In genomic region chr11:77299528-77299993, GRCh38 we compare ENCODE assay signal across 15 cellular contexts. TPM values are rescaled to one million over a fixed set of nuclear protein-coding genes. Genes with fewer than 3 reads are reported as not detected.
DNase-seq lines count a peak whose midpoint lies in the region; ATAC-seq, FAIRE-seq and TF ChIP-seq lines count a peak whose summit lies in the region.
"Had no signal": no experiment of that assay in that cellular context is flagged by ENCODE, and none has a peak within 500 bp of the region (broad histone marks: within the 10 kb centered on the region; RNA-seq: fewer than 3 reads in every experiment).

No MANE protein-coding gene starts in this region.

- TF ChIP-seq CTCF in A549 (IDR thresholded peaks at IDR 0.05) (no peak), HCT116 (IDR thresholded peaks at IDR 0.05 in 2 of 3, conservative IDR thresholded peaks at IDR 0.05 in 1 of 3; ENCODE audit: borderline replicate concordance in 1 of 3, insufficient read depth in 1 of 3, low read depth in 2 of 3, low read length in 2 of 3) (no peak), kidney (IDR thresholded peaks at IDR 0.05; ENCODE audit: borderline replicate concordance, extremely low read depth, insufficient read depth) (no peak)

- H3K36me3 ChIP-seq in HCT116 (ENCODE audit: control insufficient read depth in 1 of 2, insufficient read depth in 2 of 2, low read length in 2 of 2), result no peaks in the 10 kb centered on the region
- H3K36me3 ChIP-seq in kidney (ENCODE audit: control insufficient read depth in 1 of 2, insufficient read depth in 2 of 2, low read length in 2 of 2), result no peaks in the 10 kb centered on the region
- H3K36me3 ChIP-seq: gastrocnemius medialis had no signal

- no peak for TF ChIP-seq POLR2A in A549 (IDR thresholded peaks at IDR 0.05; ENCODE audit: low read length)
- TF ChIP-seq POLR2A in HCT116 (IDR thresholded peaks at IDR 0.05; ENCODE audit: borderline replicate concordance, extremely low read depth, insufficient read depth, insufficient read length), result no peak
- TF ChIP-seq POLR2A in erythroblast (IDR thresholded peaks at IDR 0.05; ENCODE audit: low read length), result no peak

- no peak for TF ChIP-seq RAD21 in A549 (conservative IDR thresholded peaks at IDR 0.05 in 1 of 2, IDR thresholded peaks at IDR 0.05 in 1 of 2)
- TF ChIP-seq RAD21 in HCT116 (IDR thresholded peaks at IDR 0.05; ENCODE audit: low read depth), result no peak

- no peaks in the 10 kb centered on the region for H3K9me2 ChIP-seq in HCT116 (ENCODE audit: insufficient read depth)

- H3K4me3 ChIP-seq in A549 (no peak overlapping the region), HCT116 (replicated peaks in 1 of 2; ENCODE audit: low read depth in 1 of 2, low read length in 2 of 2) (no peak overlapping the region), kidney (ENCODE audit: low read length in 2 of 2) (no peak overlapping the region)
- H3K4me3 ChIP-seq: gastrocnemius medialis had no signal

- FAIRE-seq in A549 (lab: Jason Lieb, UNC) (no peak), kidney (lab: Jason Lieb, UNC) (no peak)

- DNase-seq in A549 (ENCODE audit: low read depth in 1 of 2, low spot score in 1 of 2) (peak; percentile 56 to 72), HCT116 (ENCODE audit: low read depth, low spot score) (peak; percentile 46), OCI-M1 (lab: John Stamatoyannopoulos, UW) (peak; percentile 86), erythroblast (lab: John Stamatoyannopoulos, UW) (peak; percentile 81 to 91), NCI-H1694 (lab: John Stamatoyannopoulos, UW) (no peak), NCI-H2107 (lab: John Stamatoyannopoulos, UW) (no peak), kidney (no peak)
- DNase-seq: amygdala; gastrocnemius medialis; naive B cell; retina; stimulated activated CD4-positive, alpha-beta T cell treated with anti-CD3 and anti-CD28 coated beads, Interleukin-4, amount 100 ng/mL, for 24 hours had no signal

- no peak for TF ChIP-seq EP300 in A549 (IDR thresholded peaks at IDR 0.05)

- RAD21 ChIA-PET in HCT116 (lab: Charles Lee; ENCODE audit: low non-redundant PET in 1 of 2, low total read pairs in 2 of 2, uncharacterized antibody in 2 of 2, unreplicated experiment in 2 of 2), result no interaction called here

- no TSS peak for BruUV-seq in HCT116 (replicated peaks; lab: Mats Ljungman, UMichigan)

- peak overlapping the region; percentile 25 for H3K4me2 ChIP-seq in A549
- peak overlapping the region; percentile 34 for H3K4me2 ChIP-seq in HCT116 (ENCODE audit: low read length)

- H3K4me1 ChIP-seq in A549 (peaks cover 21% of the 10 kb centered on the region), HCT116 (ENCODE audit: control insufficient read depth in 1 of 2, insufficient read depth in 2 of 2, low read length in 2 of 2) (peaks cover 0 to 18% of the 10 kb centered on the region in 2 experiments; a peak in 2 of 4 replicates), kidney (ENCODE audit: control insufficient read depth in 1 of 2, insufficient read depth in 1 of 2, low read depth in 1 of 2, low read length in 2 of 2) (no peaks in the 10 kb centered on the region)
- H3K4me1 ChIP-seq: gastrocnemius medialis had no signal

- H3K9ac ChIP-seq in HCT116 (ENCODE audit: low read length) (no peak overlapping the region), kidney (ENCODE audit: low read length in 2 of 2) (no peak overlapping the region)

- no peaks in the 10 kb centered on the region for H4K20me1 ChIP-seq in HCT116 (ENCODE audit: insufficient read depth)

- intact Hi-C loops in HCT116 (cut with micrococcal nuclease), result no loop called here
- intact Hi-C loops in kidney (cut with DNase I), result no loop called here

- peak overlapping the region; percentile 62 for H2AFZ ChIP-seq in HCT116 (ENCODE audit: low read depth, low read length, poor library complexity, severe bottlenecking)

- CTCF ChIA-PET in A549 (lab: Yijun Ruan, JAX) (no interaction called here), HCT116 (lab: Charles Lee) (no interaction called here)

- H3K79me2 ChIP-seq in HCT116 (ENCODE audit: insufficient read depth, low read length), result no peaks in the 10 kb centered on the region

- no peak overlapping the region; a peak in 2 of 6 replicates for H3K27ac ChIP-seq in A549
- H3K27ac ChIP-seq in HCT116 (ENCODE audit: low read depth, low read length), result no peak overlapping the region
- no peak overlapping the region for H3K27ac ChIP-seq in kidney (ENCODE audit: low read depth in 2 of 2, low read length in 2 of 2)
- H3K27ac ChIP-seq: gastrocnemius medialis had no signal

- no peaks in the 10 kb centered on the region for H3K9me3 ChIP-seq in A549
- no peaks in the 10 kb centered on the region for H3K9me3 ChIP-seq in HCT116 (ENCODE audit: control insufficient read depth in 1 of 2, insufficient read depth in 1 of 2, low read depth in 1 of 2, low read length in 2 of 2)
- no peaks in the 10 kb centered on the region for H3K9me3 ChIP-seq in kidney (ENCODE audit: control insufficient read depth in 1 of 2, low read length in 2 of 2)
- H3K9me3 ChIP-seq: gastrocnemius medialis had no signal

- peak; percentile 68 to 85 for ATAC-seq in A549
- ATAC-seq in HCT116, result peak; percentile 60
- no peak for ATAC-seq in HG02840 (IDR thresholded peaks at IDR 0.05; ENCODE audit: low FRiP score, unreplicated experiment)
- ATAC-seq: stimulated activated naive CD8-positive, alpha-beta T cell treated with anti-CD3 and anti-CD28 coated beads, Interleukin-15, Interleukin-2, amounts not matched to agents 100 U/mL and 50 U/mL, for 24 hours had no signal

- 17% methylated on average over 2 of the region's 2 CpGs for WGBS in A549 (ENCODE audit: missing lambda C conversion rate)

- POLR2A ChIA-PET in A549 (lab: Yijun Ruan, JAX) (no interaction called here), HCT116 (lab: Charles Lee) (no interaction called here)

- H3K27me3 ChIP-seq in HCT116 (ENCODE audit: insufficient read depth, low read length), result no peaks in the 10 kb centered on the region
- H3K27me3 ChIP-seq: gastrocnemius medialis had no signal

TF ChIP-seq in A549, 52 proteins besides CTCF, POLR2A, EP300 and RAD21:
- TF ChIP-seq MAFK (IDR thresholded peaks at IDR 0.05; ENCODE audit: partially characterized antibody) (peak; percentile 74), RFX5 (IDR thresholded peaks at IDR 0.05) (no peak)
TF ChIP-seq in A549: peak in this region for 1.

TF ChIP-seq in HCT116, 20 proteins besides CTCF, POLR2A, EP300 and RAD21:
- TF ChIP-seq CEBPB (IDR thresholded peaks at IDR 0.05; ENCODE audit: low read depth), result 0 out of 2 replicates have a peak, but pooled peaks have one; percentile 28
- peak; percentile 10; the same call in 1 of the 2 replicates for TF ChIP-seq SP1 (IDR thresholded peaks at IDR 0.05; ENCODE audit: low read depth)
- no peak for TF ChIP-seq ZFX (IDR thresholded peaks at IDR 0.05)
TF ChIP-seq in HCT116: peak in this region for 2.

RNA-seq across cellular contexts. Expression of gene GDPD4, which starts 1.9 kb away (rescaled TPM):
- polyA plus RNA-seq in A549 (2011; rRNA removed) (not detected in 2 replicates), A549 (2017; fragmentation: RNase III; extraction: RNeasy Plus Mini Kit Qiagen cat#74134 plus additional on column Dnase treatment) (not detected in 3 replicates), kidney (ENCODE audit: insufficient read depth, low read depth, low replicate concordance) (not detected)
- not detected in 2 replicates for polyA plus RNA-seq in A549 (2012; cell fraction: cytosol; rRNA removed)
- polyA plus RNA-seq in A549 (2012; cell fraction: nucleus; rRNA removed), result not detected in 2 replicates
- polyA minus RNA-seq in A549 (2011; rRNA and poly(A)+ RNA removed), result not detected in 2 replicates
- total RNA-seq in HCT116 (2021; ENCODE audit: unreplicated experiment) (not detected), kidney (not detected)
- not detected in 2 replicates for polyA plus RNA-seq in HCT116 (2012)
- total RNA-seq: G401, gastrocnemius medialis had no signal

Comparison
In these comparisons a context has a peak if more than half of its experiments do, and no peak if none do; other contexts are left out.
1. DNase-seq: peak in A549 (2 of 2), HCT116 (single experiment), OCI-M1 (single experiment) and erythroblast (2 of 2); none in NCI-H1694 (single experiment), NCI-H2107 (single experiment) and kidney (single experiment).
2. Of the 6 proteins assayed by ChIP-seq in both A549 and HCT116: peak only in A549: none; only in HCT116: CEBPB; in both: none; in neither: 5.